20 cellular contexts compared by ENCODE assay signal in the genomic region with DNA sequence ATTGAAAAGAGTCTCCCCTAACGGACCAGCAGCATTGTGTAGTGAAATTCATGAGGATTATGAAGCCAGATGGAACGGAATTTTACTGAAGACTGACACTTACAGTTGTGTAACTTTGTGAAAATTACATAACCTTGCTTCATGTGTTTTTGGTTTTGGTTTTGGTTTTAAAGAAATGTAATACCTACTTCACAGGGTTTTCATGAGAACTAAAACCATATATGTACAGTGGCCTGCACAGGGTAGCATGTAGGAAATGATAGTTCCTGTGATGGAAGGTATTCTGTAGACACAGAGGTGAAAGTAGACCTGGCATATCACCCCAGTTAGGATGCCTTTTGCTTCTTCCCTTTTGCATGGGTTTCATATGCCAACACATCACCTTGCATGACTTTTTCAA.
DNase-seq lines count a peak whose midpoint lies in the region; ATAC-seq lines count a peak whose summit lies in the region.
"Had no signal": no experiment of that assay in that cellular context is flagged by ENCODE, and none has a peak within 500 bp of the region (broad histone marks: within the 10 kb centered on the region; RNA-seq: fewer than 3 reads in every experiment).

No MANE protein-coding gene starts in this region.

- H3K27me3 Mint-ChIP-seq in activated naive CD4-positive, alpha-beta T cell treated with anti-CD3 and anti-CD28 coated beads, Interleukin-2, amount 50 U/mL, for 24 hours: peaks cover 3% of the 10 kb centered on the region
- no peaks in the 10 kb centered on the region for H3K27me3 Mint-ChIP-seq in activated naive CD4-positive, alpha-beta T cell treated with anti-CD3 and anti-CD28 coated beads, Interleukin-2, amount 10 ng/mL, durations not matched to agents 7 days and 5 days
- H3K27me3 Mint-ChIP-seq in IgD-negative memory B cell: no peaks in the 10 kb centered on the region
- no peaks in the 10 kb centered on the region for H3K27me3 Mint-ChIP-seq in stimulated activated naive B cell treated with anti-CD40 and anti-IgM and Interleukin-4, amounts not matched to agents 10 μg/mL and 1 μg/mL and 100 μg/mL, for 72 hours
- H3K27me3 Mint-ChIP-seq in naive thymus-derived CD4-positive, alpha-beta T cell: peaks cover 2 to 15% (median 4%) of the 10 kb centered on the region in 5 donors
- H3K27me3 Mint-ChIP-seq in activated T-helper 2 cell treated with anti-CD3 and anti-CD28 coated beads, Interferon-gamma antibody, Interleukin-2, Interleukin-4, amounts not matched to agents 10 μg/mL and 5 μg/mL and 100 μg/mL, durations not matched to agents 14 hours and 24 hours and 36 hours (ENCODE audit: low read depth): no peaks in the 10 kb centered on the region
- H3K27me3 Mint-ChIP-seq: activated CD4-positive, alpha-beta memory T cell treated with anti-CD3 and anti-CD28 coated beads for 36 hours; stimulated activated naive CD8-positive, alpha-beta T cell treated with anti-CD3 and anti-CD28 coated beads, Interleukin-15, amount 100 ng/mL, for 72 hours had no signal

- H3K4me3 Mint-ChIP-seq in activated naive CD4-positive, alpha-beta T cell treated with anti-CD3 and anti-CD28 coated beads, Interleukin-2, amount 50 U/mL, for 24 hours: no peak overlapping the region
- H3K4me3 Mint-ChIP-seq in activated naive CD4-positive, alpha-beta T cell treated with anti-CD3 and anti-CD28 coated beads, Interleukin-2, amount 10 ng/mL, durations not matched to agents 7 days and 5 days: no peak overlapping the region
- H3K4me3 Mint-ChIP-seq in IgD-negative memory B cell: no peak overlapping the region
- H3K4me3 Mint-ChIP-seq in stimulated activated naive B cell treated with anti-CD40 and anti-IgM and Interleukin-4, amounts not matched to agents 10 μg/mL and 1 μg/mL and 100 μg/mL, for 72 hours: peak overlapping the region in 1 of 2 donors; percentile 6
- peak overlapping the region in 1 of 10 donors; percentile 8 for H3K4me3 Mint-ChIP-seq in naive thymus-derived CD4-positive, alpha-beta T cell
- no peak overlapping the region for H3K4me3 Mint-ChIP-seq in activated T-helper 2 cell treated with anti-CD3 and anti-CD28 coated beads, Interferon-gamma antibody, Interleukin-2, Interleukin-4, amounts not matched to agents 10 μg/mL and 5 μg/mL and 100 μg/mL, durations not matched to agents 14 hours and 24 hours and 36 hours (ENCODE audit: low read depth)
- H3K4me3 Mint-ChIP-seq: activated CD4-positive, alpha-beta memory T cell treated with anti-CD3 and anti-CD28 coated beads for 36 hours; activated T-cell treated with anti-CD3 and anti-CD28 coated beads, Interleukin-2, amount 50 U/mL, for 72 hours; stimulated activated naive CD8-positive, alpha-beta T cell treated with anti-CD3 and anti-CD28 coated beads, Interleukin-15, amount 100 ng/mL, for 72 hours had no signal

- peak; percentile 49 to 67 for ATAC-seq in stimulated activated naive B cell treated with anti-CD40 and anti-IgM and Interleukin-4, amounts not matched to agents 10 μg/mL and 1 μg/mL and 100 μg/mL, for 72 hours (replicated peaks)
- no peak for ATAC-seq in HG03280 (IDR thresholded peaks at IDR 0.05; ENCODE audit: unreplicated experiment)
- ATAC-seq in naive thymus-derived CD4-positive, alpha-beta T cell: no peak
- ATAC-seq: A549; activated T-cell treated with anti-CD3 and anti-CD28 coated beads, Interleukin-2, amount 50 U/mL, for 72 hours; stimulated activated naive CD8-positive, alpha-beta T cell treated with anti-CD3 and anti-CD28 coated beads, Interleukin-15, amount 100 ng/mL, for 72 hours had no signal

- H3K9me3 ChIP-seq in naive thymus-derived CD4-positive, alpha-beta T cell (ENCODE audit: control insufficient read depth in 2 of 3, low read length in 3 of 3): no peaks in the 10 kb centered on the region
- H3K9me3 ChIP-seq: A549, esophagus muscularis mucosa, vagina had no signal

- intact Hi-C loops in naive thymus-derived CD4-positive, alpha-beta T cell (cut with micrococcal nuclease): no loop called here
- intact Hi-C loops in activated T-helper 2 cell treated with anti-CD3 and anti-CD28 coated beads, Interferon-gamma antibody, Interleukin-2, Interleukin-4, amounts not matched to agents 10 μg/mL and 5 μg/mL and 100 μg/mL, durations not matched to agents 14 hours and 24 hours and 36 hours (cut with micrococcal nuclease): no loop called here

- peaks cover 4% of the 10 kb centered on the region for H3K4me1 Mint-ChIP-seq in activated naive CD4-positive, alpha-beta T cell treated with anti-CD3 and anti-CD28 coated beads, Interleukin-2, amount 50 U/mL, for 24 hours
- no peaks in the 10 kb centered on the region for H3K4me1 Mint-ChIP-seq in activated naive CD4-positive, alpha-beta T cell treated with anti-CD3 and anti-CD28 coated beads, Interleukin-2, amount 10 ng/mL, durations not matched to agents 7 days and 5 days
- peaks cover 9 to 16% (median 10%) of the 10 kb centered on the region in 3 donors for H3K4me1 Mint-ChIP-seq in IgD-negative memory B cell
- peaks cover 27 to 54% of the 10 kb centered on the region in 2 donors for H3K4me1 Mint-ChIP-seq in stimulated activated naive B cell treated with anti-CD40 and anti-IgM and Interleukin-4, amounts not matched to agents 10 μg/mL and 1 μg/mL and 100 μg/mL, for 72 hours
- peaks cover 0 to 7% (median 2%) of the 10 kb centered on the region in 7 donors for H3K4me1 Mint-ChIP-seq in naive thymus-derived CD4-positive, alpha-beta T cell
- H3K4me1 Mint-ChIP-seq in activated T-helper 2 cell treated with anti-CD3 and anti-CD28 coated beads, Interferon-gamma antibody, Interleukin-2, Interleukin-4, amounts not matched to agents 10 μg/mL and 5 μg/mL and 100 μg/mL, durations not matched to agents 14 hours and 24 hours and 36 hours (ENCODE audit: low read depth): no peaks in the 10 kb centered on the region
- H3K4me1 Mint-ChIP-seq: stimulated activated naive CD8-positive, alpha-beta T cell treated with anti-CD3 and anti-CD28 coated beads, Interleukin-15, amount 100 ng/mL, for 72 hours had no signal

- no peaks in the 10 kb centered on the region for H3K27me3 ChIP-seq in naive thymus-derived CD4-positive, alpha-beta T cell (ENCODE audit: control insufficient read depth in 2 of 2, insufficient read depth in 2 of 2, low read length in 2 of 2)
- H3K27me3 ChIP-seq: esophagus muscularis mucosa, vagina had no signal

- no peak overlapping the region for H3K27ac ChIP-seq in naive thymus-derived CD4-positive, alpha-beta T cell (ENCODE audit: low read depth, low read length)
- H3K27ac ChIP-seq: A549, esophagus muscularis mucosa, RWPE1, vagina, VCaP had no signal

- H3K4me1 ChIP-seq in naive thymus-derived CD4-positive, alpha-beta T cell (ENCODE audit: control insufficient read depth in 2 of 2, insufficient read depth in 2 of 2, low read length in 2 of 2): no peaks in the 10 kb centered on the region
- H3K4me1 ChIP-seq: A549 had no signal

- H3K9me3 Mint-ChIP-seq in activated naive CD4-positive, alpha-beta T cell treated with anti-CD3 and anti-CD28 coated beads, Interleukin-2, amount 50 U/mL, for 24 hours: no peaks in the 10 kb centered on the region
- H3K9me3 Mint-ChIP-seq in activated naive CD4-positive, alpha-beta T cell treated with anti-CD3 and anti-CD28 coated beads, Interleukin-2, amount 10 ng/mL, durations not matched to agents 7 days and 5 days: no peaks in the 10 kb centered on the region
- no peaks in the 10 kb centered on the region for H3K9me3 Mint-ChIP-seq in IgD-negative memory B cell
- H3K9me3 Mint-ChIP-seq in stimulated activated naive B cell treated with anti-CD40 and anti-IgM and Interleukin-4, amounts not matched to agents 10 μg/mL and 1 μg/mL and 100 μg/mL, for 72 hours: peaks cover 0 to 4% of the 10 kb centered on the region in 2 donors
- H3K9me3 Mint-ChIP-seq in naive thymus-derived CD4-positive, alpha-beta T cell: peaks cover 0 to 4% (median 0%) of the 10 kb centered on the region in 11 donors
- no peaks in the 10 kb centered on the region for H3K9me3 Mint-ChIP-seq in activated T-helper 2 cell treated with anti-CD3 and anti-CD28 coated beads, Interferon-gamma antibody, Interleukin-2, Interleukin-4, amounts not matched to agents 10 μg/mL and 5 μg/mL and 100 μg/mL, durations not matched to agents 14 hours and 24 hours and 36 hours
- H3K9me3 Mint-ChIP-seq: activated CD4-positive, alpha-beta memory T cell treated with anti-CD3 and anti-CD28 coated beads for 36 hours; activated T-cell treated with anti-CD3 and anti-CD28 coated beads, Interleukin-2, amount 50 U/mL, for 72 hours; stimulated activated naive CD8-positive, alpha-beta T cell treated with anti-CD3 and anti-CD28 coated beads, Interleukin-15, amount 100 ng/mL, for 72 hours had no signal

- peak overlapping the region; percentile 4 for H3K27ac Mint-ChIP-seq in activated naive CD4-positive, alpha-beta T cell treated with anti-CD3 and anti-CD28 coated beads, Interleukin-2, amount 50 U/mL, for 24 hours
- H3K27ac Mint-ChIP-seq in activated naive CD4-positive, alpha-beta T cell treated with anti-CD3 and anti-CD28 coated beads, Interleukin-2, amount 10 ng/mL, durations not matched to agents 7 days and 5 days: no peak overlapping the region
- H3K27ac Mint-ChIP-seq in IgD-negative memory B cell: peak overlapping the region; percentile 17 to 51 (median 18)
- H3K27ac Mint-ChIP-seq in stimulated activated naive B cell treated with anti-CD40 and anti-IgM and Interleukin-4, amounts not matched to agents 10 μg/mL and 1 μg/mL and 100 μg/mL, for 72 hours: peak overlapping the region; percentile 73
- peak overlapping the region in 1 of 9 donors; percentile 28 for H3K27ac Mint-ChIP-seq in naive thymus-derived CD4-positive, alpha-beta T cell
- H3K27ac Mint-ChIP-seq in activated T-helper 2 cell treated with anti-CD3 and anti-CD28 coated beads, Interferon-gamma antibody, Interleukin-2, Interleukin-4, amounts not matched to agents 10 μg/mL and 5 μg/mL and 100 μg/mL, durations not matched to agents 14 hours and 24 hours and 36 hours: no peak overlapping the region
- H3K27ac Mint-ChIP-seq: activated CD4-positive, alpha-beta memory T cell treated with anti-CD3 and anti-CD28 coated beads for 36 hours; activated T-cell treated with anti-CD3 and anti-CD28 coated beads, Interleukin-2, amount 50 U/mL, for 72 hours had no signal

- CTCF ChIA-PET in activated naive CD4-positive, alpha-beta T cell treated with anti-CD3 and anti-CD28 coated beads, Interleukin-2, amount 10 ng/mL, durations not matched to agents 7 days and 5 days (lab: Charles Lee): no interaction called here
- CTCF ChIA-PET in naive thymus-derived CD4-positive, alpha-beta T cell (lab: Charles Lee): no interaction called here

- POLR2A ChIA-PET in naive thymus-derived CD4-positive, alpha-beta T cell (lab: Charles Lee): no interaction called here

- no peaks in the 10 kb centered on the region for H3K36me3 Mint-ChIP-seq in activated naive CD4-positive, alpha-beta T cell treated with anti-CD3 and anti-CD28 coated beads, Interleukin-2, amount 50 U/mL, for 24 hours
- no peaks in the 10 kb centered on the region for H3K36me3 Mint-ChIP-seq in activated naive CD4-positive, alpha-beta T cell treated with anti-CD3 and anti-CD28 coated beads, Interleukin-2, amount 10 ng/mL, durations not matched to agents 7 days and 5 days
- H3K36me3 Mint-ChIP-seq in IgD-negative memory B cell: peaks cover 6% of the 10 kb centered on the region
- peaks cover 19 to 41% of the 10 kb centered on the region in 2 donors for H3K36me3 Mint-ChIP-seq in stimulated activated naive B cell treated with anti-CD40 and anti-IgM and Interleukin-4, amounts not matched to agents 10 μg/mL and 1 μg/mL and 100 μg/mL, for 72 hours
- H3K36me3 Mint-ChIP-seq in naive thymus-derived CD4-positive, alpha-beta T cell: no peaks in the 10 kb centered on the region
- no peaks in the 10 kb centered on the region for H3K36me3 Mint-ChIP-seq in activated T-helper 2 cell treated with anti-CD3 and anti-CD28 coated beads, Interferon-gamma antibody, Interleukin-2, Interleukin-4, amounts not matched to agents 10 μg/mL and 5 μg/mL and 100 μg/mL, durations not matched to agents 14 hours and 24 hours and 36 hours (ENCODE audit: low read depth)
- H3K36me3 Mint-ChIP-seq: activated CD4-positive, alpha-beta memory T cell treated with anti-CD3 and anti-CD28 coated beads for 36 hours had no signal

- no peak overlapping the region for H3K4me3 ChIP-seq in naive thymus-derived CD4-positive, alpha-beta T cell (ENCODE audit: low read length)
- H3K4me3 ChIP-seq: A549, esophagus muscularis mucosa, vagina had no signal

- no peak for DNase-seq in activated naive CD4-positive, alpha-beta T cell treated with anti-CD3 and anti-CD28 coated beads, Interleukin-2, amount 10 ng/mL, durations not matched to agents 7 days and 5 days
- peak; percentile 10 for DNase-seq in fibroblast of peridontal ligament (ENCODE audit: extremely low read depth)
- no peak for DNase-seq in stimulated activated naive B cell treated with anti-CD40 and anti-IgM and Interleukin-4, amounts not matched to agents 10 μg/mL and 1 μg/mL and 100 μg/mL, for 72 hours
- no peak for DNase-seq in naive thymus-derived CD4-positive, alpha-beta T cell
- DNase-seq in activated T-helper 2 cell treated with anti-CD3 and anti-CD28 coated beads, Interferon-gamma antibody, Interleukin-2, Interleukin-4, amounts not matched to agents 10 μg/mL and 5 μg/mL and 100 μg/mL, durations not matched to agents 14 hours and 24 hours and 36 hours (ENCODE audit: low spot score): no peak
- DNase-seq: activated CD4-positive, alpha-beta memory T cell treated with anti-CD3 and anti-CD28 coated beads for 36 hours; activated T-cell treated with anti-CD3 and anti-CD28 coated beads, Interleukin-2, amount 50 U/mL, for 72 hours; H7; midbrain; NCI-H1417 treated with DMSO at 0.1 percent for 48 hours; nucleus accumbens; stimulated activated naive CD8-positive, alpha-beta T cell treated with anti-CD3 and anti-CD28 coated beads, Interleukin-15, amount 100 ng/mL, for 72 hours had no signal

- no peaks in the 10 kb centered on the region for H3K36me3 ChIP-seq in naive thymus-derived CD4-positive, alpha-beta T cell (ENCODE audit: control insufficient read depth in 2 of 3, insufficient read depth in 3 of 3, low read length in 3 of 3)
- H3K36me3 ChIP-seq: esophagus muscularis mucosa, vagina had no signal

Comparison
In these comparisons a context has a peak if more than half of its experiments do, and no peak if none do; other contexts are left out.
1. H3K27ac Mint-ChIP-seq: peak in activated naive CD4-positive, alpha-beta T cell treated with anti-CD3 and anti-CD28 coated beads, Interleukin-2, amount 50 U/mL, for 24 hours (single experiment), IgD-negative memory B cell (3 of 3) and stimulated activated naive B cell treated with anti-CD40 and anti-IgM and Interleukin-4, amounts not matched to agents 10 μg/mL and 1 μg/mL and 100 μg/mL, for 72 hours (single experiment); none in activated naive CD4-positive, alpha-beta T cell treated with anti-CD3 and anti-CD28 coated beads, Interleukin-2, amount 10 ng/mL, durations not matched to agents 7 days and 5 days (single experiment) and activated T-helper 2 cell treated with anti-CD3 and anti-CD28 coated beads, Interferon-gamma antibody, Interleukin-2, Interleukin-4, amounts not matched to agents 10 μg/mL and 5 μg/mL and 100 μg/mL, durations not matched to agents 14 hours and 24 hours and 36 hours (single experiment).
2. ATAC-seq: peak in stimulated activated naive B cell treated with anti-CD40 and anti-IgM and Interleukin-4, amounts not matched to agents 10 μg/mL and 1 μg/mL and 100 μg/mL, for 72 hours (2 of 2); none in HG03280 (single experiment) and naive thymus-derived CD4-positive, alpha-beta T cell (single experiment).